In the genomic region with DNA sequence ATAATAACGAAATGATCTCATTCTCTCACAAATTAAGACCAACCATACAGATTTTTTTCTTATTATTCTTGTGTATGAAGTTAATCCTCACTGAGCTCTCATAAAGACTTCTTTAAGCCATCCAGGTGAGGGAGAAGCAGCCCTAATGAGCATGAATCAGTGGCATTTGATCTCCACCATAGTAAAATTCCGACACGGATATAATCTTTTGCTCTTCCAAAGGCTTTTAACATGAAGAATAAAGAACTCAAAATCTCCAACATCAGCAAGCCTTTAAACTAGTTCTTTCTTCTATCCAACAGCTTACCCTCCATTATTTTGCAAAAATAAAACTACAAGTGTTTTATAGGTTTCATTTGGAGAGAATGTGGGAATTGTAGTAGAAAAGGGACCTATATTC, we compare ENCODE assay signal across 1 cellular context.
TF ChIP-seq lines count a peak whose summit lies in the region.

No MANE protein-coding gene starts in this region.

TF ChIP-seq in GM23338, 12 proteins besides CTCF, POLR2A, EP300 and RAD21 (continued from another document):
- no peak for TF ChIP-seq CREB1 (CRISPR knock-in tag; IDR thresholded peaks at IDR 0.05; ENCODE audit: low read depth)
- TF ChIP-seq, protein P1, sequence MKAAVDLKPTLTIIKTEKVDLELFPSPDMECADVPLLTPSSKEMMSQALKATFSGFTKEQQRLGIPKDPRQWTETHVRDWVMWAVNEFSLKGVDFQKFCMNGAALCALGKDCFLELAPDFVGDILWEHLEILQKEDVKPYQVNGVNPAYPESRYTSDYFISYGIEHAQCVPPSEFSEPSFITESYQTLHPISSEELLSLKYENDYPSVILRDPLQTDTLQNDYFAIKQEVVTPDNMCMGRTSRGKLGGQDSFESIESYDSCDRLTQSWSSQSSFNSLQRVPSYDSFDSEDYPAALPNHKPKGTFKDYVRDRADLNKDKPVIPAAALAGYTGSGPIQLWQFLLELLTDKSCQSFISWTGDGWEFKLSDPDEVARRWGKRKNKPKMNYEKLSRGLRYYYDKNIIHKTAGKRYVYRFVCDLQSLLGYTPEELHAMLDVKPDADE (IDR thresholded peaks at IDR 0.05) = no peak
- TF ChIP-seq POLR2AphosphoS5 (IDR thresholded peaks at IDR 0.05; ENCODE audit: low read depth) = no peak
- no peak for TF ChIP-seq STAT1 (IDR thresholded peaks at IDR 0.05; ENCODE audit: unreplicated experiment)
- no peak for TF ChIP-seq ZNF114 (CRISPR knock-in tag; IDR thresholded peaks at IDR 0.05)
- TF ChIP-seq EZH2 (IDR thresholded peaks at IDR 0.05; ENCODE audit: low read depth, unreplicated experiment) = no peak
- TF ChIP-seq EZH2phosphoT487 (IDR thresholded peaks at IDR 0.05; ENCODE audit: unreplicated experiment) = no peak
- TF ChIP-seq, protein P2, sequence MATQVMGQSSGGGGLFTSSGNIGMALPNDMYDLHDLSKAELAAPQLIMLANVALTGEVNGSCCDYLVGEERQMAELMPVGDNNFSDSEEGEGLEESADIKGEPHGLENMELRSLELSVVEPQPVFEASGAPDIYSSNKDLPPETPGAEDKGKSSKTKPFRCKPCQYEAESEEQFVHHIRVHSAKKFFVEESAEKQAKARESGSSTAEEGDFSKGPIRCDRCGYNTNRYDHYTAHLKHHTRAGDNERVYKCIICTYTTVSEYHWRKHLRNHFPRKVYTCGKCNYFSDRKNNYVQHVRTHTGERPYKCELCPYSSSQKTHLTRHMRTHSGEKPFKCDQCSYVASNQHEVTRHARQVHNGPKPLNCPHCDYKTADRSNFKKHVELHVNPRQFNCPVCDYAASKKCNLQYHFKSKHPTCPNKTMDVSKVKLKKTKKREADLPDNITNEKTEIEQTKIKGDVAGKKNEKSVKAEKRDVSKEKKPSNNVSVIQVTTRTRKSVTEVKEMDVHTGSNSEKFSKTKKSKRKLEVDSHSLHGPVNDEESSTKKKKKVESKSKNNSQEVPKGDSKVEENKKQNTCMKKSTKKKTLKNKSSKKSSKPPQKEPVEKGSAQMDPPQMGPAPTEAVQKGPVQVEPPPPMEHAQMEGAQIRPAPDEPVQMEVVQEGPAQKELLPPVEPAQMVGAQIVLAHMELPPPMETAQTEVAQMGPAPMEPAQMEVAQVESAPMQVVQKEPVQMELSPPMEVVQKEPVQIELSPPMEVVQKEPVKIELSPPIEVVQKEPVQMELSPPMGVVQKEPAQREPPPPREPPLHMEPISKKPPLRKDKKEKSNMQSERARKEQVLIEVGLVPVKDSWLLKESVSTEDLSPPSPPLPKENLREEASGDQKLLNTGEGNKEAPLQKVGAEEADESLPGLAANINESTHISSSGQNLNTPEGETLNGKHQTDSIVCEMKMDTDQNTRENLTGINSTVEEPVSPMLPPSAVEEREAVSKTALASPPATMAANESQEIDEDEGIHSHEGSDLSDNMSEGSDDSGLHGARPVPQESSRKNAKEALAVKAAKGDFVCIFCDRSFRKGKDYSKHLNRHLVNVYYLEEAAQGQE (IDR thresholded peaks at IDR 0.05; ENCODE audit: unreplicated experiment) = no peak
